In genomic region chr1:167544447-167544846, GRCh38 we compare ENCODE assay signal across 16 cellular contexts. TPM values are rescaled to one million over a fixed set of nuclear protein-coding genes. Genes with fewer than 3 reads are reported as not detected.
DNase-seq lines count a peak whose midpoint lies in the region; ATAC-seq and TF ChIP-seq lines count a peak whose summit lies in the region.
"Had no signal": no experiment of that assay in that cellular context is flagged by ENCODE, and none has a peak within 500 bp of the region (broad histone marks: within the 10 kb centered on the region; RNA-seq: fewer than 3 reads in every experiment).

No MANE protein-coding gene starts in this region.

- H3K4me3 Mint-ChIP-seq in activated CD4-positive, alpha-beta T cell treated with anti-CD3 and anti-CD28 coated beads, Interleukin-2, amount 10 ng/mL, durations not matched to agents 24 days and 14 days: no peak overlapping the region
- no peak overlapping the region for H3K4me3 Mint-ChIP-seq in activated CD8-positive, alpha-beta T cell treated with anti-CD3 and anti-CD28 coated beads for 36 hours
- no peak overlapping the region for H3K4me3 Mint-ChIP-seq in memory B cell
- H3K4me3 Mint-ChIP-seq: brain; CD4-positive, alpha-beta memory T cell; naive B cell had no signal

- H3K9me3 Mint-ChIP-seq in activated CD4-positive, alpha-beta T cell treated with anti-CD3 and anti-CD28 coated beads, Interleukin-2, amount 10 ng/mL, durations not matched to agents 24 days and 14 days: no peaks in the 10 kb centered on the region
- H3K9me3 Mint-ChIP-seq in activated CD8-positive, alpha-beta T cell treated with anti-CD3 and anti-CD28 coated beads for 36 hours: no peaks in the 10 kb centered on the region
- H3K9me3 Mint-ChIP-seq in memory B cell: no peaks in the 10 kb centered on the region
- H3K9me3 Mint-ChIP-seq: brain; CD4-positive, alpha-beta memory T cell; naive B cell had no signal

- H3K4me1 Mint-ChIP-seq in activated CD4-positive, alpha-beta T cell treated with anti-CD3 and anti-CD28 coated beads, Interleukin-2, amount 10 ng/mL, durations not matched to agents 24 days and 14 days: peaks cover 41% of the 10 kb centered on the region
- peaks cover 26% of the 10 kb centered on the region for H3K4me1 Mint-ChIP-seq in activated CD8-positive, alpha-beta T cell treated with anti-CD3 and anti-CD28 coated beads for 36 hours (ENCODE audit: low read depth)
- peaks cover 5% of the 10 kb centered on the region for H3K4me1 Mint-ChIP-seq in memory B cell

- POLR2A ChIA-PET in activated CD8-positive, alpha-beta T cell treated with anti-CD3 and anti-CD28 coated beads for 36 hours (lab: Charles Lee): interaction anchor here (1.2 kb wide), 1 partner anchor 18 kb away, joined by 3 read pairs; no protein-coding TSS in a partner anchor

- H3K27ac ChIP-seq in HL-60 (replicated peaks): peak overlapping the region; percentile 45

- no peaks in the 10 kb centered on the region for H3K27me3 ChIP-seq in HL-60 (ENCODE audit: insufficient read depth, poor library complexity, severe bottlenecking)
- H3K27me3 ChIP-seq: MG63 had no signal

- no peak for ATAC-seq in activated CD8-positive, alpha-beta T cell treated with anti-CD3 and anti-CD28 coated beads for 36 hours
- ATAC-seq in memory B cell (ENCODE audit: low read depth): no peak
- ATAC-seq in HG03159 (IDR thresholded peaks at IDR 0.05; ENCODE audit: unreplicated experiment): no peak
- ATAC-seq in GM18868 (IDR thresholded peaks at IDR 0.05; ENCODE audit: unreplicated experiment): no peak

- TF ChIP-seq CTCF in HL-60 (IDR thresholded peaks at IDR 0.05; ENCODE audit: insufficient read depth, low read length): no peak
- TF ChIP-seq CTCF in activated CD8-positive, alpha-beta T cell treated with anti-CD3 and anti-CD28 coated beads for 36 hours (IDR thresholded peaks at IDR 0.05): no peak

- no peaks in the 10 kb centered on the region for H3K27me3 Mint-ChIP-seq in activated CD4-positive, alpha-beta T cell treated with anti-CD3 and anti-CD28 coated beads, Interleukin-2, amount 10 ng/mL, durations not matched to agents 24 days and 14 days
- H3K27me3 Mint-ChIP-seq in activated CD8-positive, alpha-beta T cell treated with anti-CD3 and anti-CD28 coated beads for 36 hours: no peaks in the 10 kb centered on the region
- H3K27me3 Mint-ChIP-seq in memory B cell: no peaks in the 10 kb centered on the region
- H3K27me3 Mint-ChIP-seq: brain; CD4-positive, alpha-beta memory T cell had no signal

- peak; percentile 69 for DNase-seq in activated CD4-positive, alpha-beta T cell treated with anti-CD3 and anti-CD28 coated beads, Interleukin-2, amount 10 ng/mL, durations not matched to agents 24 days and 14 days
- DNase-seq in activated CD4-positive, alpha-beta T cell treated with anti-CD3 and anti-CD28 coated beads, Interleukin-2, amount 50 U/mL, for 4 hours: no peak
- DNase-seq in HL-60 (ENCODE audit: low read depth in 1 of 2, low spot score in 1 of 2) (peak; percentile 60 to 74), memory B cell (ENCODE audit: low spot score in 2 of 2) (no peak), NCI-H345 (lab: John Stamatoyannopoulos, UW) (no peak)
- DNase-seq in activated CD8-positive, alpha-beta T cell treated with anti-CD3 and anti-CD28 coated beads for 36 hours: peak; percentile 33
- DNase-seq: CD4-positive, alpha-beta memory T cell; hippocampal formation; MG63; naive B cell; NCI-H2081 treated with DMSO at 0.1 percent for 48 hours had no signal

- CTCF ChIA-PET in activated CD8-positive, alpha-beta T cell treated with anti-CD3 and anti-CD28 coated beads for 36 hours (lab: Charles Lee): interaction anchor here (0.8 to 7.6 kb wide), 3 partner anchors 14 to 107 kb away, joined by 3 to 94 read pairs (median 3); no protein-coding TSS in a partner anchor

- intact Hi-C loops in activated CD4-positive, alpha-beta T cell treated with anti-CD3 and anti-CD28 coated beads, Interleukin-2, amount 10 ng/mL, durations not matched to agents 24 days and 14 days (cut with micrococcal nuclease): no loop called here
- intact Hi-C loops in activated CD8-positive, alpha-beta T cell treated with anti-CD3 and anti-CD28 coated beads for 36 hours (cut with micrococcal nuclease): no loop called here

- no peak overlapping the region for H3K27ac Mint-ChIP-seq in activated CD4-positive, alpha-beta T cell treated with anti-CD3 and anti-CD28 coated beads, Interleukin-2, amount 10 ng/mL, durations not matched to agents 24 days and 14 days
- no peak overlapping the region for H3K27ac Mint-ChIP-seq in activated CD8-positive, alpha-beta T cell treated with anti-CD3 and anti-CD28 coated beads for 36 hours
- H3K27ac Mint-ChIP-seq in memory B cell: peak overlapping the region; percentile 65
- H3K27ac Mint-ChIP-seq: brain, naive B cell had no signal

- H3K36me3 Mint-ChIP-seq in activated CD4-positive, alpha-beta T cell treated with anti-CD3 and anti-CD28 coated beads, Interleukin-2, amount 10 ng/mL, durations not matched to agents 24 days and 14 days (ENCODE audit: low read depth): peaks cover 9% of the 10 kb centered on the region
- H3K36me3 Mint-ChIP-seq in activated CD8-positive, alpha-beta T cell treated with anti-CD3 and anti-CD28 coated beads for 36 hours (ENCODE audit: low read depth): peaks cover 5% of the 10 kb centered on the region
- H3K36me3 Mint-ChIP-seq in memory B cell: peaks cover 15% of the 10 kb centered on the region

- H3K4me3 ChIP-seq in HL-60 (replicated peaks; ENCODE audit: insufficient read depth, low read length): no peak overlapping the region
- H3K4me3 ChIP-seq: MG63 had no signal

RNA-seq across cellular contexts. Expression of gene CREG1, which starts 9.1 kb away (rescaled TPM):
- total RNA-seq in activated CD4-positive, alpha-beta T cell treated with anti-CD3 and anti-CD28 coated beads, Interleukin-2, amount 10 ng/mL, durations not matched to agents 24 days and 14 days: 12.3 and 13.6 TPM in 2 replicates
- 1 to 10 TPM; 9.7 to 10.0 TPM for total RNA-seq in activated CD8-positive, alpha-beta T cell treated with anti-CD3 and anti-CD28 coated beads for 36 hours

RNA-seq across cellular contexts. Expression of gene CD247, which starts 26.1 kb away (rescaled TPM):
- total RNA-seq in activated CD4-positive, alpha-beta T cell treated with anti-CD3 and anti-CD28 coated beads, Interleukin-2, amount 10 ng/mL, durations not matched to agents 24 days and 14 days: 183 and 186 TPM in 2 replicates
- total RNA-seq in activated CD8-positive, alpha-beta T cell treated with anti-CD3 and anti-CD28 coated beads for 36 hours: 100 to 1,000 TPM; 224 to 229 TPM
- total RNA-seq: A172, fibroblast of lung had no signal

Comparison
In these comparisons a context has a peak if more than half of its experiments do, and no peak if none do; other contexts are left out.
1. DNase-seq: peak in activated CD4-positive, alpha-beta T cell treated with anti-CD3 and anti-CD28 coated beads, Interleukin-2, amount 10 ng/mL, durations not matched to agents 24 days and 14 days (single experiment), HL-60 (2 of 2) and activated CD8-positive, alpha-beta T cell treated with anti-CD3 and anti-CD28 coated beads for 36 hours (single experiment); none in activated CD4-positive, alpha-beta T cell treated with anti-CD3 and anti-CD28 coated beads, Interleukin-2, amount 50 U/mL, for 4 hours (0 of 2), memory B cell (0 of 2) and NCI-H345 (single experiment).